ENCODE assay signal across 18 cellular contexts in the genomic region with DNA sequence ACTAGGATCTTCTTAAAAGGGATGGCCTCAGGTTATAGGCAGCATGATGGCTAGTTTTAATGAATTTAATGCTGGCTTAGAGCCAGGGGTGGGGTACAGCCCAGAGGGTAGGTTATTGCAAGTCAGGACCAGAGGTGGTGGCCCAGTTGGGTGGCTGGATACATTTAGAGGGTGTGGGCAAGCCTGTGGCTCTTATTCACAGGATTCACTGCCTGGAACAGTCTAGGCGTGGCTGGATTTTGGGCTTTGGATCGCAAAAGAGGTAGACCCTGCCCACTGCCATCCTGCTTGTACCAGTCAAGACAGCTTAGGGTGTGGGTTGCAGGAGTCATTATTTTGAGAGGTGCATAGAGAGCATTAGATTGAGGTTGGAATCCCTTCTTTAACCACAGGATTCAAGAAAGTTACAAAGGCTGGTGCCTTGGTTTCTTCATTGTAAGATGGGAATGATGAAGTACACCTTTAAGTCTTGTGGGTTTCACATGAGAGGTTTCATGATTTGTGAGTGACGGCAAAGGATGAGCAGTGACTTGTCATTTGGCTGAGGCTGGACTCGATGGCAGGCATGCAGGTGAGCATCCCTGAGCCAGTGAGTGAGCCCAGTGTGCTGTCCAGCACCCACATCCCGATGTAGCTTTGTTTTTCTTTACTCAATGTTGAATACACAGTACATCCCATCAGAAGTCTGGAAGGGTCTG.
DNase-seq lines count a peak whose midpoint lies in the region; ATAC-seq and TF ChIP-seq lines count a peak whose summit lies in the region.
"Had no signal": no experiment of that assay in that cellular context is flagged by ENCODE, and none has a peak within 500 bp of the region (broad histone marks: within the 10 kb centered on the region; RNA-seq: fewer than 3 reads in every experiment).

No MANE protein-coding gene starts in this region.

- TF ChIP-seq CTCF in activated B cell treated with CpG ODN at 0.5 μM for 24 hours (IDR thresholded peaks at IDR 0.05), result no peak
- no peak for TF ChIP-seq CTCF in glutamatergic neuron (IDR thresholded peaks at IDR 0.05; ENCODE audit: partially characterized antibody, unreplicated experiment)
- TF ChIP-seq CTCF in suprapubic skin (IDR thresholded peaks at IDR 0.05), result no peak

- POLR2A ChIA-PET in activated B cell treated with CpG ODN at 0.5 μM for 24 hours (lab: Charles Lee), result interaction anchor here (0.9 to 2.3 kb wide), 3 partner anchors 10 to 69 kb away, joined by 3 to 6 read pairs (median 5); no protein-coding TSS in a partner anchor

- TF ChIP-seq EP300 in suprapubic skin (IDR thresholded peaks at IDR 0.05), result no peak

- H3K27ac ChIP-seq in suprapubic skin, result peak overlapping the region; percentile 76
- H3K27ac ChIP-seq: 22Rv1 had no signal

- 68% methylated on average over 5 of the region's 5 CpGs for WGBS in suprapubic skin

- ATAC-seq in activated B cell treated with CpG ODN at 0.5 μM for 24 hours (ENCODE audit: low read depth) (no peak), HG02678 (IDR thresholded peaks at IDR 0.05; ENCODE audit: unreplicated experiment) (no peak), HG02840 (IDR thresholded peaks at IDR 0.05; ENCODE audit: low FRiP score, unreplicated experiment) (no peak)

- CTCF ChIA-PET in activated B cell treated with CpG ODN at 0.5 μM for 24 hours (lab: Charles Lee), result interaction anchor here (2.0 kb wide), 1 partner anchor 11 kb away, joined by 5 read pairs; no protein-coding TSS in a partner anchor

- H3K27ac Mint-ChIP-seq in T-helper 1 cell treated with Interleukin-12 subunit alpha and Interleukin-12 subunit beta and Interleukin-4 antibody, amounts not matched to agents 30 μg/mL and 1 μg/mL, for 36 hours, result peak overlapping the region; percentile 57
- H3K27ac Mint-ChIP-seq in activated B cell treated with CpG ODN at 0.5 μM for 24 hours (peak overlapping the region; percentile 46), glutamatergic neuron (ENCODE audit: unreplicated experiment) (peak overlapping the region; percentile 66)

- H3K27me3 Mint-ChIP-seq in T-helper 1 cell treated with Interleukin-12 subunit alpha and Interleukin-12 subunit beta and Interleukin-4 antibody, amounts not matched to agents 30 μg/mL and 1 μg/mL, for 36 hours (ENCODE audit: low read depth), result no peaks in the 10 kb centered on the region
- H3K27me3 Mint-ChIP-seq in activated B cell treated with CpG ODN at 0.5 μM for 24 hours (no peaks in the 10 kb centered on the region), glutamatergic neuron (ENCODE audit: unreplicated experiment) (peaks cover 18% of the 10 kb centered on the region)

- no peak for DNase-seq in T-helper 1 cell
- DNase-seq in activated B cell treated with CpG ODN at 0.5 μM for 24 hours, result no peak
- no peak for DNase-seq in glutamatergic neuron
- no peak for DNase-seq in suprapubic skin (ENCODE audit: low spot score in 2 of 2)
- DNase-seq in 8988T, result no peak
- DNase-seq: amniotic stem cell; COR-L47; GDM1; GOT3; NCI-H187 treated with DMSO at 0.1 percent for 48 hours; NK-92 treated with Interleukin-12 subunit alpha and Interleukin-12 subunit beta, amount 100 ng/mL, for 24 hours; stimulated activated CD4-positive, alpha-beta T cell treated with anti-CD3 and anti-CD28 coated beads, Interleukin-1b, Interleukin-23, amount 100 ng/mL, for 48 hours had no signal

- peaks cover 84% of the 10 kb centered on the region for H3K4me1 Mint-ChIP-seq in T-helper 1 cell treated with Interleukin-12 subunit alpha and Interleukin-12 subunit beta and Interleukin-4 antibody, amounts not matched to agents 30 μg/mL and 1 μg/mL, for 36 hours (ENCODE audit: low read depth)
- peaks cover 65% of the 10 kb centered on the region for H3K4me1 Mint-ChIP-seq in activated B cell treated with CpG ODN at 0.5 μM for 24 hours
- H3K4me1 Mint-ChIP-seq in glutamatergic neuron (ENCODE audit: low read depth, unreplicated experiment), result peaks cover 50% of the 10 kb centered on the region

- H3K4me1 ChIP-seq in suprapubic skin, result peaks cover 39% of the 10 kb centered on the region
- H3K4me1 ChIP-seq: prostate gland had no signal

- no peaks in the 10 kb centered on the region for H3K9me3 ChIP-seq in suprapubic skin
- H3K9me3 ChIP-seq: prostate gland, SJSA1 had no signal

- intact Hi-C loops in activated B cell treated with CpG ODN at 0.5 μM for 24 hours (cut with micrococcal nuclease), result loop anchor here (5.0 kb wide), 1 partner anchor 159 kb away; no protein-coding TSS in a partner anchor

- peaks cover 7% of the 10 kb centered on the region for H3K36me3 Mint-ChIP-seq in T-helper 1 cell treated with Interleukin-12 subunit alpha and Interleukin-12 subunit beta and Interleukin-4 antibody, amounts not matched to agents 30 μg/mL and 1 μg/mL, for 36 hours (ENCODE audit: low read depth)
- H3K36me3 Mint-ChIP-seq in activated B cell treated with CpG ODN at 0.5 μM for 24 hours (ENCODE audit: low read depth) (no peaks in the 10 kb centered on the region), glutamatergic neuron (ENCODE audit: unreplicated experiment) (no peaks in the 10 kb centered on the region)

- no peak for TF ChIP-seq POLR2A in suprapubic skin (IDR thresholded peaks at IDR 0.05)

- H3K4me3 ChIP-seq in suprapubic skin, result no peak overlapping the region
- H3K4me3 ChIP-seq: prostate gland, SJSA1 had no signal

- peak overlapping the region; percentile 61 for H3K4me3 Mint-ChIP-seq in T-helper 1 cell treated with Interleukin-12 subunit alpha and Interleukin-12 subunit beta and Interleukin-4 antibody, amounts not matched to agents 30 μg/mL and 1 μg/mL, for 36 hours
- H3K4me3 Mint-ChIP-seq in activated B cell treated with CpG ODN at 0.5 μM for 24 hours (peak overlapping the region; percentile 42), glutamatergic neuron (ENCODE audit: unreplicated experiment) (peak overlapping the region; percentile 15)

- no peaks in the 10 kb centered on the region for H3K27me3 ChIP-seq in suprapubic skin
- H3K27me3 ChIP-seq: SJSA1 had no signal

- H3K36me3 ChIP-seq in suprapubic skin, result no peaks in the 10 kb centered on the region
- H3K36me3 ChIP-seq: prostate gland, SJSA1 had no signal

- H3K9me3 Mint-ChIP-seq in T-helper 1 cell treated with Interleukin-12 subunit alpha and Interleukin-12 subunit beta and Interleukin-4 antibody, amounts not matched to agents 30 μg/mL and 1 μg/mL, for 36 hours, result no peaks in the 10 kb centered on the region
- no peaks in the 10 kb centered on the region for H3K9me3 Mint-ChIP-seq in activated B cell treated with CpG ODN at 0.5 μM for 24 hours
- peaks cover 25% of the 10 kb centered on the region for H3K9me3 Mint-ChIP-seq in glutamatergic neuron (ENCODE audit: unreplicated experiment)
